Comparison of ENCODE assay signal across 17 cellular contexts in the genomic region with DNA sequence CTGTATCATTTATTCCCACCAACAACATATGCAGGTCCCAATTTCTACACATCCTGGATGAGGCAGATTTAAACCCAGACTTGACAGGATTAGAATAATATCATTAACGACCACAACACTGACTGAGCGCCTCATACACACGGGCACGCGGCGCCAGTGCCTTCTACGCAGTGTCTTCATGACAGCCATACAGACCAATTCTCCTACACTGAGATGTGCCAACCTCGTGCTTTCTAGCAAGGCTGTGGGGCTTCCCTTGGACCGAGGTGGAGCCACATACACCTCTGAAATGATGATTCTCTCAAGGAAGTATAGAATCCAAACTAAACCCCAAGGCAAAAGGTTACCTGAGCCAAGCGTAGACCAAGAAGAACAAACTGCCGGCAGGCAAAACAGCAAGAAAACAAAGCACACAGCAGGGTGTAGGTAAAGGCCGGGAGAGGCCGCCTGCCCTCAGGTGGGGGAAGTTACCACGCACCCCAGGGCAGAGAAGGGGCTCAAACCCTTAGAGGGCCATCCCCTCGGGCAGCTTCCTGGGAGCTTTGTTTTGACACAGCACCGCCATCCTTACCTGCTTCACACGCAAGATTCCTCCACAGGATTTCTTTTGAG.
"Had no signal": no experiment of that assay in that cellular context is flagged by ENCODE, and none has a peak within 500 bp of the region (broad histone marks: within the 10 kb centered on the region; RNA-seq: fewer than 3 reads in every experiment).

No MANE protein-coding gene starts in this region.

- H3K27ac ChIP-seq: ascending aorta, left lung, upper lobe of left lung had no signal

- H3K4me1 Mint-ChIP-seq: activated naive CD8-positive, alpha-beta T cell treated with anti-CD3 and anti-CD28 coated beads, Interleukin-2, amount 50 U/mL, for 24 hours; activated T-helper 17 cell treated with anti-CD3 and anti-CD28 coated beads, Interleukin-2, amount 50 U/mL, for 72 hours had no signal

- H3K27me3 Mint-ChIP-seq: activated T-helper 17 cell treated with anti-CD3 and anti-CD28 coated beads, Interleukin-2, amount 50 U/mL, for 72 hours; effector memory CD8-positive, alpha-beta T cell; naive thymus-derived CD8-positive, alpha-beta T cell; stimulated activated memory B cell treated with anti-CD40 and anti-IgM and Interleukin-4, amounts not matched to agents 10 μg/mL and 1 μg/mL and 100 μg/mL, for 72 hours had no signal

- H3K9me3 ChIP-seq: ascending aorta, left lung, upper lobe of left lung had no signal

- H3K9me3 Mint-ChIP-seq: activated naive CD4-positive, alpha-beta T cell treated with anti-CD3 and anti-CD28 coated beads for 36 hours; activated naive CD8-positive, alpha-beta T cell treated with anti-CD3 and anti-CD28 coated beads, Interleukin-2, amount 50 U/mL, for 24 hours; activated T-helper 17 cell treated with anti-CD3 and anti-CD28 coated beads, Interleukin-2, amount 50 U/mL, for 72 hours; effector memory CD8-positive, alpha-beta T cell; naive thymus-derived CD8-positive, alpha-beta T cell; stimulated activated memory B cell treated with anti-CD40 and anti-IgM and Interleukin-4, amounts not matched to agents 10 μg/mL and 1 μg/mL and 100 μg/mL, for 72 hours had no signal

- ATAC-seq: activated CD4-positive, CD25-positive, alpha-beta regulatory T cell treated with anti-CD3 and anti-CD28 coated beads, Interleukin-2, amount 50 U/mL, for 24 hours; activated naive CD8-positive, alpha-beta T cell treated with anti-CD3 and anti-CD28 coated beads, Interleukin-2, amount 50 U/mL, for 24 hours; activated T-helper 17 cell treated with anti-CD3 and anti-CD28 coated beads, Interleukin-2, amount 50 U/mL, for 72 hours; effector memory CD8-positive, alpha-beta T cell; left lung; naive thymus-derived CD8-positive, alpha-beta T cell; sciatic nerve; stimulated activated memory B cell treated with anti-CD40 and anti-IgM and Interleukin-4, amounts not matched to agents 10 μg/mL and 1 μg/mL and 100 μg/mL, for 72 hours had no signal

- H3K27me3 ChIP-seq: ascending aorta, left lung, upper lobe of left lung had no signal

- H3K27ac Mint-ChIP-seq: activated naive CD4-positive, alpha-beta T cell treated with anti-CD3 and anti-CD28 coated beads for 36 hours; activated naive CD8-positive, alpha-beta T cell treated with anti-CD3 and anti-CD28 coated beads, Interleukin-2, amount 50 U/mL, for 24 hours; effector memory CD8-positive, alpha-beta T cell; stimulated activated memory B cell treated with anti-CD40 and anti-IgM and Interleukin-4, amounts not matched to agents 10 μg/mL and 1 μg/mL and 100 μg/mL, for 72 hours had no signal

- H3K4me3 ChIP-seq: ascending aorta, left lung, upper lobe of left lung had no signal

- DNase-seq: activated naive CD4-positive, alpha-beta T cell treated with anti-CD3 and anti-CD28 coated beads for 36 hours; activated naive CD8-positive, alpha-beta T cell treated with anti-CD3 and anti-CD28 coated beads, Interleukin-2, amount 50 U/mL, for 24 hours; activated T-cell treated with anti-CD3 and anti-CD28 coated beads for 4 hours; dermis blood vessel endothelial cell; effector memory CD8-positive, alpha-beta T cell; head of caudate nucleus; left lung; naive thymus-derived CD8-positive, alpha-beta T cell; stimulated activated CD4-positive, alpha-beta T cell treated with anti-CD3 and anti-CD28 coated beads, Interleukin-12 subunit alpha, Interleukin-12 subunit beta, amount 100 ng/mL, for 4 hours; stimulated activated CD4-positive, alpha-beta T cell treated with anti-CD3 and anti-CD28 coated beads, Interleukin-2, amount 100 ng/mL, for 24 hours; substantia nigra; upper lobe of left lung had no signal

- H3K4me3 Mint-ChIP-seq: activated naive CD4-positive, alpha-beta T cell treated with anti-CD3 and anti-CD28 coated beads for 36 hours; activated naive CD8-positive, alpha-beta T cell treated with anti-CD3 and anti-CD28 coated beads, Interleukin-2, amount 50 U/mL, for 24 hours; activated T-helper 17 cell treated with anti-CD3 and anti-CD28 coated beads, Interleukin-2, amount 50 U/mL, for 72 hours; effector memory CD8-positive, alpha-beta T cell; naive thymus-derived CD8-positive, alpha-beta T cell; stimulated activated memory B cell treated with anti-CD40 and anti-IgM and Interleukin-4, amounts not matched to agents 10 μg/mL and 1 μg/mL and 100 μg/mL, for 72 hours had no signal

- H3K36me3 Mint-ChIP-seq: naive thymus-derived CD8-positive, alpha-beta T cell; stimulated activated memory B cell treated with anti-CD40 and anti-IgM and Interleukin-4, amounts not matched to agents 10 μg/mL and 1 μg/mL and 100 μg/mL, for 72 hours had no signal
